Comparison of ENCODE assay signal across 17 cellular contexts in the genomic region with DNA sequence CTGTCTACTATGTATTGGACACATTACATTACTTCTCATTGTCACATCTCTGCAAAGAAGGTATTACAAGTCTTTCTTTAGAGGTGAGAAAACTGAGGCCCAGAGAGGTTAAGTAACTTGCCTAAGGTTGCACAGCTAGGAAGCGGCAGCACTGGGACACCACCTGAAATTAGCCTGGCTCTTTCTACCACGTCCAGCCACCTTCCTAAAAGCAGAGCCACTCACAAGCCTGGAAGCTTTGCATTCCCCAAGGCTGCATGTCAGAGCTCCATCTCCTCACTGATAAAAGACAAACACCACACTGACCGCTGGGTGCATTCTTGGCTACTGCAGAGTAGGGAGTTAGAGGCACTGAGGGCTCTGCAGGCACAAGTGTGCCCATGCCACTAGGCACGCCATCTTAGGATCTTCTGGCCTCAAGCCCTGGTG. TPM values are rescaled to one million over a fixed set of nuclear protein-coding genes. Genes with fewer than 3 reads are reported as not detected.
DNase-seq lines count a peak whose midpoint lies in the region; ATAC-seq and TF ChIP-seq lines count a peak whose summit lies in the region.
"Had no signal": no experiment of that assay in that cellular context is flagged by ENCODE, and none has a peak within 500 bp of the region (broad histone marks: within the 10 kb centered on the region; RNA-seq: fewer than 3 reads in every experiment).

No MANE protein-coding gene starts in this region.

- ATAC-seq in T-helper 17 cell: no peak
- no peak for ATAC-seq in effector memory CD8-positive, alpha-beta T cell (replicated peaks)
- ATAC-seq in upper lobe of left lung (ENCODE audit: low FRiP score in 2 of 2): no peak

- no peak for TF ChIP-seq CTCF in upper lobe of left lung (IDR thresholded peaks at IDR 0.05)

- H3K27me3 ChIP-seq in upper lobe of left lung: no peaks in the 10 kb centered on the region
- H3K27me3 ChIP-seq: hepatocyte had no signal

- H3K9me3 ChIP-seq in T-helper 17 cell (ENCODE audit: control insufficient read depth, low read length, poor library complexity, severe bottlenecking) (no peaks in the 10 kb centered on the region), upper lobe of left lung (no peaks in the 10 kb centered on the region)

- H3K4me1 Mint-ChIP-seq in activated naive CD4-positive, alpha-beta T cell treated with anti-CD3 and anti-CD28 coated beads for 36 hours (ENCODE audit: low read depth): peaks cover 40% of the 10 kb centered on the region
- H3K4me1 Mint-ChIP-seq in T-helper 17 cell: peaks cover 40% of the 10 kb centered on the region
- peaks cover 45 to 49% of the 10 kb centered on the region in 2 donors for H3K4me1 Mint-ChIP-seq in effector memory CD8-positive, alpha-beta T cell (ENCODE audit: low read depth in 2 of 2)

- peaks cover 24% of the 10 kb centered on the region for H3K36me3 Mint-ChIP-seq in activated naive CD4-positive, alpha-beta T cell treated with anti-CD3 and anti-CD28 coated beads for 36 hours (ENCODE audit: low read depth)
- peaks cover 9% of the 10 kb centered on the region for H3K36me3 Mint-ChIP-seq in T-helper 17 cell (ENCODE audit: low read depth)
- peaks cover 73% of the 10 kb centered on the region for H3K36me3 Mint-ChIP-seq in effector memory CD8-positive, alpha-beta T cell (ENCODE audit: insufficient read depth)

- DNase-seq in activated naive CD4-positive, alpha-beta T cell treated with anti-CD3 and anti-CD28 coated beads for 36 hours: no peak
- no peak for DNase-seq in activated naive CD4-positive, alpha-beta T cell treated with anti-CD3 and anti-CD28 coated beads, Interleukin-2, amount 50 U/mL, for 16 hours
- DNase-seq in T-helper 17 cell: no peak
- no peak for DNase-seq in effector memory CD8-positive, alpha-beta T cell
- no peak for DNase-seq in upper lobe of left lung
- no peak for DNase-seq in GM03348 (ENCODE audit: low spot score)
- DNase-seq in DMS53 treated with DMSO at 0.1 percent for 48 hours (lab: John Stamatoyannopoulos, UW; ENCODE audit: unreplicated experiment): no peak
- no peak for DNase-seq in LoVo (ENCODE audit: low spot score)
- DNase-seq: aorta, mesenchymal stem cell, MV-4-11, NCI-H1930, NCI-H446, retina had no signal

- peak overlapping the region; percentile 96 for H3K27ac Mint-ChIP-seq in activated naive CD4-positive, alpha-beta T cell treated with anti-CD3 and anti-CD28 coated beads for 36 hours
- peak overlapping the region; percentile 99 for H3K27ac Mint-ChIP-seq in T-helper 17 cell
- peak overlapping the region; percentile 99 to 100 for H3K27ac Mint-ChIP-seq in effector memory CD8-positive, alpha-beta T cell

- H3K4me3 ChIP-seq in upper lobe of left lung: peak overlapping the region in 3 of 4 donors; percentile 22 to 36 (median 35)
- H3K4me3 ChIP-seq: hepatocyte had no signal

- no peaks in the 10 kb centered on the region for H3K36me3 ChIP-seq in upper lobe of left lung

- no peaks in the 10 kb centered on the region for H3K4me1 ChIP-seq in upper lobe of left lung

- intact Hi-C loops in activated naive CD4-positive, alpha-beta T cell treated with anti-CD3 and anti-CD28 coated beads for 36 hours (cut with micrococcal nuclease): loop anchor here (1.0 to 10.0 kb wide), 3 partner anchors 9 to 641 kb away; partner anchors contain the start of genes DCAF6, MPC2 and TADA1

- CTCF ChIA-PET in activated naive CD4-positive, alpha-beta T cell treated with anti-CD3 and anti-CD28 coated beads for 36 hours (lab: Charles Lee): interaction anchor here (0.8 to 6.1 kb wide), 19 partner anchors 11 to 250 kb away, joined by 3 to 56 read pairs (median 4); no protein-coding TSS in a partner anchor

- H3K27ac ChIP-seq in upper lobe of left lung: no peak overlapping the region
- H3K27ac ChIP-seq: hepatocyte had no signal

- H3K4me3 Mint-ChIP-seq in activated naive CD4-positive, alpha-beta T cell treated with anti-CD3 and anti-CD28 coated beads for 36 hours: peak overlapping the region; percentile 90
- H3K4me3 Mint-ChIP-seq in T-helper 17 cell: peak overlapping the region; percentile 97
- peak overlapping the region; percentile 97 to 98 for H3K4me3 Mint-ChIP-seq in effector memory CD8-positive, alpha-beta T cell

- TF ChIP-seq EP300 in upper lobe of left lung (IDR thresholded peaks at IDR 0.05): no peak

- 77 to 82% methylated on average over 4 of the region's 4 CpGs for WGBS in upper lobe of left lung, 2 donors

- no peaks in the 10 kb centered on the region for H3K27me3 Mint-ChIP-seq in activated naive CD4-positive, alpha-beta T cell treated with anti-CD3 and anti-CD28 coated beads for 36 hours (ENCODE audit: low read depth)
- no peaks in the 10 kb centered on the region for H3K27me3 Mint-ChIP-seq in T-helper 17 cell
- no peaks in the 10 kb centered on the region for H3K27me3 Mint-ChIP-seq in effector memory CD8-positive, alpha-beta T cell

- no peaks in the 10 kb centered on the region for H3K9me3 Mint-ChIP-seq in activated naive CD4-positive, alpha-beta T cell treated with anti-CD3 and anti-CD28 coated beads for 36 hours
- H3K9me3 Mint-ChIP-seq in effector memory CD8-positive, alpha-beta T cell: no peaks in the 10 kb centered on the region

- TF ChIP-seq POLR2A in upper lobe of left lung (IDR thresholded peaks at IDR 0.05): no peak

RNA-seq across cellular contexts. Expression of gene CD247, which starts 2.4 kb away (rescaled TPM):
- total RNA-seq in activated naive CD4-positive, alpha-beta T cell treated with anti-CD3 and anti-CD28 coated beads for 36 hours: 10 to 100 TPM; 73.5 to 78.3 TPM
- 100 to 1,000 TPM; 265 to 295 TPM for total RNA-seq in T-helper 17 cell
- total RNA-seq in upper lobe of left lung: 10 to 100 TPM in 1 of 6 donors, 1 to 10 TPM in 5; 5.0 to 14.7 (median 8.7) TPM
- total RNA-seq: chondrocyte, hepatocyte, kidney epithelial cell had no signal

RNA-seq across cellular contexts. Expression of gene CREG1, which starts 37.7 kb away (rescaled TPM):
- 10 to 100 TPM in 1 of 2 experiments, 1 to 10 TPM in 1; 9.6 to 10.7 TPM for total RNA-seq in activated naive CD4-positive, alpha-beta T cell treated with anti-CD3 and anti-CD28 coated beads for 36 hours
- total RNA-seq in T-helper 17 cell (10 to 100 TPM in 1 of 2 donors, 1 to 10 TPM in 1; 7.3 to 12.6 TPM), upper lobe of left lung (100 to 1,000 TPM; 114 to 235 (median 141) TPM)

Comparison
In these comparisons a context has a peak if more than half of its experiments do, and no peak if none do; other contexts are left out.
1. RNA of gene CD247, which starts 2.4 kb away (total RNA-seq): 265 to 295 TPM in T-helper 17 cell and 73.5 to 78.3 TPM in activated naive CD4-positive, alpha-beta T cell treated with anti-CD3 and anti-CD28 coated beads for 36 hours; 5.0 to 14.7 TPM in upper lobe of left lung; every median in the first group is over 4 times any median in the second.
2. RNA of gene CREG1, which starts 37.7 kb away (total RNA-seq): 114 to 235 TPM in upper lobe of left lung; 7.3 to 12.6 TPM in T-helper 17 cell and 9.6 to 10.7 TPM in activated naive CD4-positive, alpha-beta T cell treated with anti-CD3 and anti-CD28 coated beads for 36 hours; every median in the first group is over 4 times any median in the second.
3. Peak in every context shown above with its lines, with median percentiles within 50 percentile points of each other: H3K27ac Mint-ChIP-seq and H3K4me3 Mint-ChIP-seq.